Comparison of ENCODE assay signal across 21 cellular contexts in genomic region chr9:9318959-9319505, GRCh38.
"Had no signal": no experiment of that assay in that cellular context is flagged by ENCODE, and none has a peak within 500 bp of the region (broad histone marks: within the 10 kb centered on the region; RNA-seq: fewer than 3 reads in every experiment).

No MANE protein-coding gene starts in this region.

- H3K36me3 ChIP-seq: esophagus squamous epithelium, right lobe of liver, transverse colon had no signal

- H3K27ac Mint-ChIP-seq: activated CD4-positive, alpha-beta T cell treated with anti-CD3 and anti-CD28 coated beads for 36 hours; activated naive CD4-positive, alpha-beta T cell treated with anti-CD3 and anti-CD28 coated beads, Interleukin-2, amount 50 U/mL, for 24 hours; immature natural killer cell; WTC11 had no signal

- FAIRE-seq: astrocyte, bronchial epithelial cell, endothelial cell of umbilical vein, small intestine had no signal

- H3K4me1 Mint-ChIP-seq: activated CD4-positive, alpha-beta T cell treated with anti-CD3 and anti-CD28 coated beads for 36 hours; activated naive CD4-positive, alpha-beta T cell treated with anti-CD3 and anti-CD28 coated beads, Interleukin-2, amount 50 U/mL, for 24 hours; immature natural killer cell; nephron had no signal

- H3K9me3 ChIP-seq: esophagus squamous epithelium, right lobe of liver, transverse colon had no signal

- DNase-seq: activated CD4-positive, alpha-beta T cell treated with anti-CD3 and anti-CD28 coated beads for 36 hours; activated CD4-positive, alpha-beta T cell treated with anti-CD3 and anti-CD28 coated beads, Interleukin-2, amount 50 U/mL, for 48 hours; activated gamma-delta T cell; cerebellar nuclear complex; cortex of kidney; effector CD8-positive, alpha-beta T cell; esophagus squamous epithelium; immature natural killer cell; mesendoderm; right lobe of liver; small intestine; stimulated activated CD4-positive, alpha-beta T cell treated with anti-CD3 and anti-CD28 coated beads, Interleukin-15, amount 100 ng/mL, for 24 hours; stimulated activated CD4-positive, alpha-beta T cell treated with anti-CD3 and anti-CD28 coated beads, Interleukin-2, amount 100 ng/mL, for 48 hours; T-helper 2 cell; transverse colon had no signal

- H3K27me3 Mint-ChIP-seq: activated CD4-positive, alpha-beta T cell treated with anti-CD3 and anti-CD28 coated beads for 36 hours; activated naive CD4-positive, alpha-beta T cell treated with anti-CD3 and anti-CD28 coated beads, Interleukin-2, amount 50 U/mL, for 24 hours had no signal

- H3K36me3 Mint-ChIP-seq: activated naive CD4-positive, alpha-beta T cell treated with anti-CD3 and anti-CD28 coated beads, Interleukin-2, amount 50 U/mL, for 24 hours; immature natural killer cell; WTC11 had no signal

- H3K4me1 ChIP-seq: esophagus squamous epithelium, right lobe of liver, transverse colon had no signal

- H3K4me3 ChIP-seq: esophagus squamous epithelium, right lobe of liver, transverse colon had no signal

- H3K27me3 ChIP-seq: esophagus squamous epithelium, right lobe of liver, transverse colon had no signal

- H3K9me3 Mint-ChIP-seq: nephron had no signal

- H3K4me3 Mint-ChIP-seq: activated CD4-positive, alpha-beta T cell treated with anti-CD3 and anti-CD28 coated beads for 36 hours; activated naive CD4-positive, alpha-beta T cell treated with anti-CD3 and anti-CD28 coated beads, Interleukin-2, amount 50 U/mL, for 24 hours; immature natural killer cell; nephron; WTC11 had no signal
